In the genomic region with DNA sequence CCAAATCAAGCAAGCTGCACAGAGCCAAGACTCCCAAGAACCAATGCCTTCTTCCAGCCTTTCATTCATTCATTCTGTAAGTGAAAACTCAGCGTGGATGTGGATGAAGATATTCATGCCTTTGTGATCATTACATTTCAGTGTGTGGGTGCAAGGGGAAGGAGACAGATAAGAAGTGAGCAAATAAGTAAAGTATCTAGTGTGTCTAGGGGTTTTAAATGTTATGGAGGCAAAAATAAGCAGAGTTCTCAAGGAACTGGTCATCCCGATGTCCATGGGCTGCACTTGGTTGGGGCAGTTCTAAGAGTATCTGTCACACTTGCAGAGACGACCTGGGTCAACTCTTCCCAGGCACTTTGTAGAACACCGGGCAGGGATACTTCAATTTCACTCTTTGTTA, we compare ENCODE assay signal across 26 cellular contexts.
DNase-seq lines count a peak whose midpoint lies in the region; FAIRE-seq and TF ChIP-seq lines count a peak whose summit lies in the region.
"Had no signal": no experiment of that assay in that cellular context is flagged by ENCODE, and none has a peak within 500 bp of the region (broad histone marks: within the 10 kb centered on the region; RNA-seq: fewer than 3 reads in every experiment).

No MANE protein-coding gene starts in this region.

- no peaks in the 10 kb centered on the region for H3K9me3 ChIP-seq in HUES48 (ENCODE audit: control insufficient read depth, insufficient read depth, low read length)
- H3K9me3 ChIP-seq in smooth muscle cell (replicated peaks; ENCODE audit: low read depth): no peaks in the 10 kb centered on the region
- no peaks in the 10 kb centered on the region for H3K9me3 ChIP-seq in Peyer's patch
- H3K9me3 ChIP-seq: A549, SK-N-SH had no signal

- FAIRE-seq in D721Med (lab: Jason Lieb, UNC): no peak
- FAIRE-seq: A549, GM12878, HepG2 had no signal

- H3K27ac Mint-ChIP-seq in brain (peak overlapping the region in 4 of 5 experiments; percentile 5 to 87 (median 45)), nephron (peak overlapping the region in 2 of 3 experiments; percentile 54 to 56)
- H3K27ac Mint-ChIP-seq: CD4-positive, CD25-positive, alpha-beta regulatory T cell; GM23338 had no signal

- no peak overlapping the region for H3K4me3 Mint-ChIP-seq in brain
- no peak overlapping the region for H3K4me3 Mint-ChIP-seq in nephron
- H3K4me3 Mint-ChIP-seq: CD4-positive, CD25-positive, alpha-beta regulatory T cell; GM23338 had no signal

- H3K4me3 ChIP-seq in HUES48 (ENCODE audit: low read depth, low read length) (no peak overlapping the region), smooth muscle cell (no peak overlapping the region), Peyer's patch (no peak overlapping the region), mesendoderm (ENCODE audit: low read length) (no peak overlapping the region)
- H3K4me3 ChIP-seq: A549, GM12878, GM23338, PC-9 had no signal

- H2BK5ac ChIP-seq in mesendoderm (ENCODE audit: low read length): no peak overlapping the region

- no peaks in the 10 kb centered on the region for H3K27me3 Mint-ChIP-seq in brain
- H3K27me3 Mint-ChIP-seq in nephron (ENCODE audit: low read depth): no peaks in the 10 kb centered on the region
- H3K27me3 Mint-ChIP-seq: CD4-positive, CD25-positive, alpha-beta regulatory T cell had no signal

- no peaks in the 10 kb centered on the region for H3K79me2 ChIP-seq in smooth muscle cell (ENCODE audit: low read depth)
- H3K79me2 ChIP-seq in mesendoderm (ENCODE audit: control insufficient read depth, insufficient read depth, low read length): no peaks in the 10 kb centered on the region

- no peak overlapping the region for H2AK5ac ChIP-seq in mesendoderm (ENCODE audit: low read length)

- no peaks in the 10 kb centered on the region for H3K36me3 ChIP-seq in HUES48 (ENCODE audit: control insufficient read depth, insufficient read depth, low read length)
- no peaks in the 10 kb centered on the region for H3K36me3 ChIP-seq in smooth muscle cell (ENCODE audit: low read depth)
- no peaks in the 10 kb centered on the region for H3K36me3 ChIP-seq in Peyer's patch
- no peaks in the 10 kb centered on the region for H3K36me3 ChIP-seq in mesendoderm (ENCODE audit: control insufficient read depth, insufficient read depth, low read length)

- no peak overlapping the region for H3K18ac ChIP-seq in mesendoderm (ENCODE audit: low read length)

- no peak overlapping the region for H3K4ac ChIP-seq in mesendoderm (ENCODE audit: low read depth, low read length)

- WGBS in smooth muscle cell (ENCODE audit: low lambda C conversion rate): 59% methylated on average over 4 of the region's 4 CpGs
- no CpG with 5 or more reads among the region's 4 CpGs for WGBS in mesendoderm (ENCODE audit: extremely low coverage, insufficient coverage, low lambda C conversion rate)

- no peak overlapping the region for H2BK120ac ChIP-seq in mesendoderm (ENCODE audit: low read depth, low read length)

- H4K20me1 ChIP-seq in smooth muscle cell (ENCODE audit: low read depth): peaks cover 5% of the 10 kb centered on the region

- H3K79me1 ChIP-seq in mesendoderm (ENCODE audit: low read length): no peaks in the 10 kb centered on the region

- TF ChIP-seq CTCF in brain (conservative IDR thresholded peaks at IDR 0.05) (no peak), nephron (IDR thresholded peaks at IDR 0.05; ENCODE audit: unreplicated experiment in 3 of 3) (no peak), smooth muscle cell (IDR thresholded peaks at IDR 0.05; ENCODE audit: borderline replicate concordance, insufficient read depth, poor library complexity, severe bottlenecking) (no peak), D721Med (IDR thresholded peaks at IDR 0.05; ENCODE audit: insufficient read depth, missing control alignments) (no peak), Peyer's patch (IDR thresholded peaks at IDR 0.05) (no peak)

- no peak overlapping the region for H3K56ac ChIP-seq in mesendoderm (ENCODE audit: low read length)

- TF ChIP-seq POLR2A in Peyer's patch (IDR thresholded peaks at IDR 0.05): no peak

- H3K4me1 Mint-ChIP-seq in brain: peaks cover 50% of the 10 kb centered on the region
- peaks cover 54% of the 10 kb centered on the region for H3K4me1 Mint-ChIP-seq in nephron
- H3K4me1 Mint-ChIP-seq: CD4-positive, CD25-positive, alpha-beta regulatory T cell had no signal

- no peaks in the 10 kb centered on the region for H3K27me3 ChIP-seq in HUES48 (ENCODE audit: control insufficient read depth, insufficient read depth, low read length)
- H3K27me3 ChIP-seq in smooth muscle cell (ENCODE audit: low read depth): no peaks in the 10 kb centered on the region
- H3K27me3 ChIP-seq in Peyer's patch: no peaks in the 10 kb centered on the region
- no peaks in the 10 kb centered on the region for H3K27me3 ChIP-seq in mesendoderm (ENCODE audit: insufficient read depth, low read length, poor library complexity)

- no peaks in the 10 kb centered on the region for H3F3A ChIP-seq in smooth muscle cell (ENCODE audit: low read depth)

- no peak overlapping the region for H4K5ac ChIP-seq in mesendoderm (ENCODE audit: low read length)

- H3K4me2 ChIP-seq in smooth muscle cell: peak overlapping the region; percentile 44
- H3K4me2 ChIP-seq in mesendoderm (ENCODE audit: low read length): no peak overlapping the region
- H3K4me2 ChIP-seq: A549, PC-9, SK-N-SH had no signal

- H3K23ac ChIP-seq in mesendoderm (ENCODE audit: low read length): no peak overlapping the region

- DNase-seq in smooth muscle cell (lab: John Stamatoyannopoulos, UW; ENCODE audit: unreplicated experiment): no peak
- no peak for DNase-seq in NCI-H2196 treated with DMSO at 0.1 percent for 48 hours (lab: John Stamatoyannopoulos, UW; ENCODE audit: unreplicated experiment)
- DNase-seq in D721Med (ENCODE audit: insufficient read length, low spot score): no peak
- no peak for DNase-seq in Peyer's patch
- DNase-seq in mesendoderm: no peak
- DNase-seq: CD4-positive, CD25-positive, alpha-beta regulatory T cell; DMS 273 treated with DMSO at 0.1 percent for 48 hours; DMS79 treated with DMSO at 0.1 percent for 48 hours; KBM-7; NCI-H1092 treated with DMSO at 0.1 percent for 48 hours; NCI-H146; NCI-H2029; NCI-H226; NCI-H510A treated with DMSO at 0.1 percent for 48 hours; NCI-H748 treated with DMSO at 0.1 percent for 48 hours; PC-9; SHP77 treated with DMSO at 0.1 percent for 48 hours; SK-N-SH had no signal

- H2BK15ac ChIP-seq in mesendoderm (replicated peaks; ENCODE audit: low read depth): no peak overlapping the region

- no peak overlapping the region for H3K9ac ChIP-seq in HUES48 (ENCODE audit: low read depth, low read length)
- H3K9ac ChIP-seq in smooth muscle cell (ENCODE audit: low read depth): no peak overlapping the region
- H3K9ac ChIP-seq in mesendoderm (ENCODE audit: low read length): no peak overlapping the region
- H3K9ac ChIP-seq: SK-N-SH had no signal

- H3K9me3 Mint-ChIP-seq in brain (peaks cover 0 to 1% (median 0%) of the 10 kb centered on the region in 5 experiments), nephron (no peaks in the 10 kb centered on the region)
- H3K9me3 Mint-ChIP-seq: GM23338 had no signal

- H3K36me3 Mint-ChIP-seq in brain (no peaks in the 10 kb centered on the region), nephron (ENCODE audit: low read depth) (peaks cover 4% of the 10 kb centered on the region)
- H3K36me3 Mint-ChIP-seq: CD4-positive, CD25-positive, alpha-beta regulatory T cell had no signal

- H4K8ac ChIP-seq in mesendoderm (ENCODE audit: low read depth, low read length): no peak overlapping the region

- H3K4me1 ChIP-seq in HUES48 (ENCODE audit: control insufficient read depth, insufficient read depth, low read length) (peaks cover 20% of the 10 kb centered on the region), smooth muscle cell (ENCODE audit: low read depth) (peaks cover 20% of the 10 kb centered on the region), Peyer's patch (no peaks in the 10 kb centered on the region), mesendoderm (ENCODE audit: control insufficient read depth, low read depth, low read length) (no peaks in the 10 kb centered on the region)
- H3K4me1 ChIP-seq: A549 had no signal

- H2AFZ ChIP-seq in smooth muscle cell (ENCODE audit: low read depth): no peak overlapping the region
- H2AFZ ChIP-seq: GM23338, PC-9 had no signal

- H3K27ac ChIP-seq in HUES48 (ENCODE audit: low read depth, low read length) (peak overlapping the region; percentile 75), smooth muscle cell (ENCODE audit: low read depth) (peak overlapping the region; percentile 31), Peyer's patch (no peak overlapping the region), mesendoderm (ENCODE audit: low read depth, low read length) (no peak overlapping the region)
- H3K27ac ChIP-seq: A549, PC-9, RWPE1 had no signal

Comparison
In these comparisons a context has a peak if more than half of its experiments do, and no peak if none do; other contexts are left out.
1. H3K27ac ChIP-seq: peak in HUES48 (single experiment) and smooth muscle cell (single experiment); none in Peyer's patch (0 of 4) and mesendoderm (single experiment).